ENCODE assay signal across 1 cellular context in genomic region chr1:160083968-160084770, GRCh38.
TF ChIP-seq lines count a peak whose summit lies in the region.

No MANE protein-coding gene starts in this region.

TF ChIP-seq in GM12878, 131 proteins besides CTCF, POLR2A, EP300 and RAD21:
- TF ChIP-seq SIN3A (IDR thresholded peaks at IDR 0.05; ENCODE audit: low read depth, low read length): no peak
- TF ChIP-seq YY1 (IDR thresholded peaks at IDR 0.05; ENCODE audit: low read depth, low read length): peak; percentile 38; the same call in 1 of the 2 replicates
- TF ChIP-seq BACH1 (IDR thresholded peaks at IDR 0.05; ENCODE audit: borderline replicate concordance): no peak
- peak; percentile 65; the same call in 1 of the 2 replicates for TF ChIP-seq TCF3 (IDR thresholded peaks at IDR 0.05; ENCODE audit: borderline replicate concordance, insufficient read depth, low read depth, low read length)
- no peak for TF ChIP-seq IRF5 (IDR thresholded peaks at IDR 0.05; ENCODE audit: borderline replicate concordance)
- peak; percentile 90 for TF ChIP-seq HDAC6 (IDR thresholded peaks at IDR 0.05; ENCODE audit: unreplicated experiment)
- no peak for TF ChIP-seq ASH2L (IDR thresholded peaks at IDR 0.05; ENCODE audit: borderline replicate concordance, low read depth)
- TF ChIP-seq LARP7 (IDR thresholded peaks at IDR 0.05): 0 out of 2 replicates have a peak, but pooled peaks have one; percentile 37
- 0 out of 2 replicates have a peak, but pooled peaks have one; percentile 18 for TF ChIP-seq IKZF1 (conservative IDR thresholded peaks at IDR 0.05)
- no peak for TF ChIP-seq MXI1 (IDR thresholded peaks at IDR 0.05; ENCODE audit: low read depth, low read length)
- peak; percentile 63 for TF ChIP-seq SMC3 (IDR thresholded peaks at IDR 0.05; ENCODE audit: borderline replicate concordance, low read length)
- TF ChIP-seq IRF4 (IDR thresholded peaks at IDR 0.05; ENCODE audit: low read depth, low read length): 0 out of 2 replicates have a peak, but pooled peaks have one; percentile 22
- 0 out of 2 replicates have a peak, but pooled peaks have one; percentile 23 for TF ChIP-seq ZBTB33 (IDR thresholded peaks at IDR 0.05)
- no peak for TF ChIP-seq HDGF (IDR thresholded peaks at IDR 0.05)
- no peak for TF ChIP-seq PRDM15 (CRISPR knock-in tag; IDR thresholded peaks at IDR 0.05)
- 0 out of 2 replicates have a peak, but pooled peaks have one; percentile 22 for TF ChIP-seq TCF12 (IDR thresholded peaks at IDR 0.05; ENCODE audit: low read depth, low read length)
